In the genomic region with DNA sequence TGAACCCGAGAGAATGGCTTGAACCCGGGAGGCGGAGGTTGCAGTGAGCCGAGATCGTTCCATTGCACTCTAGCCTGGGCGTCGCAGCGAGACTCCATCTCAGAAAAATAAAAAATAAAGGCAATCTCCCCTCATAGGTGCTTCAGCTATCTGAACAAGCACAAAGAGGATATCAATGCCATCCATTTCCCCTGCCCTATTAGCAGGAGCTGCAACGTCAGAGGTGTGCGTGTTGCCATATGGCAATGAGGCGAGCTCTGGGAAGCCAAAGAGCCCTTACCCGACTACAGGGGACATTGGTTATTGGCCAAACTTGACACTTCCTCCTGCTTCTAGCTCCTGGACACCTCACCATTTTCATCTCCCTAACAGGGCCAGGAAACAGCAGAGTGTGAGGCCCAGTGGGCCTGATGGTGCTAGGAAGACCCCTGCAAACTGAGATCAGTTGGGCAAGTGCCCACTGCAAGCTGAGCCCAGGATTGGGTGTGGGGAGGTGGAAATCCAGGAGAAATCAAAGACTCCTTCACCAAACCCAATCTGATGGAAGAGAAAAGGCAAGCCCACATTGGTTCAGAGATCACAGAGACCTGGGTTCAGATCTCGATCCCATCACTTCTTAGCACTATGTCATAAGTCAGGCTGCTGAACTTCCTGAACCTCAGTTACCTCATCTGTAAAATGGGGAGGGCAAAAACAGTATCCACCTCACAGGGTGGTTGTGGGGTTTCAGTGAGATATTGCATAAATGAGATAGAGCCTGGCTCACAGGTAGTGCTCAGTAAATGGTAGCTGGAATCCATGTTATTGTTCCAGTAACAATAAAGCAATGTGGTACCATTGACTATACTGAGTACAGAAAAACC, we compare ENCODE assay signal across 14 cellular contexts. TPM values are rescaled to one million over a fixed set of nuclear protein-coding genes. Genes with fewer than 3 reads are reported as not detected.
A peak's percentile ranks its signal among the peaks of the same experiment; 100 is the strongest.
DNase-seq lines count a peak whose midpoint lies in the region; ATAC-seq and TF ChIP-seq lines count a peak whose summit lies in the region.
"Had no signal": no experiment of that assay in that cellular context is flagged by ENCODE, and none has a peak within 500 bp of the region (broad histone marks: within the 10 kb centered on the region; RNA-seq: fewer than 3 reads in every experiment).

No MANE protein-coding gene starts in this region.

- H3K36me3 ChIP-seq in HCT116 (ENCODE audit: control insufficient read depth in 1 of 2, insufficient read depth in 2 of 2, low read length in 2 of 2): no peaks in the 10 kb centered on the region
- no peaks in the 10 kb centered on the region for H3K36me3 ChIP-seq in KMS-11 (ENCODE audit: insufficient read depth)
- no peaks in the 10 kb centered on the region for H3K36me3 ChIP-seq in trophoblast cell (ENCODE audit: control insufficient read depth in 1 of 2, insufficient read depth in 2 of 2, low read length in 2 of 2)
- H3K36me3 ChIP-seq: BE2C, HAP-1 had no signal

- no peak for TF ChIP-seq RAD21 in HCT116 (IDR thresholded peaks at IDR 0.05; ENCODE audit: low read depth)

- H2AFZ ChIP-seq in HCT116 (ENCODE audit: low read depth, low read length, poor library complexity, severe bottlenecking): no peak overlapping the region
- H2AFZ ChIP-seq in KMS-11 (ENCODE audit: low read depth): peak overlapping the region; percentile 22; the same call in 1 of the 2 replicates
- no peak overlapping the region for H2AFZ ChIP-seq in trophoblast cell (ENCODE audit: insufficient read depth, low read length, poor library complexity)
- H2AFZ ChIP-seq: GM23248 had no signal

- H2AK5ac ChIP-seq in trophoblast cell (ENCODE audit: low read length): no peak overlapping the region

- RAD21 ChIA-PET in HCT116 (lab: Charles Lee; ENCODE audit: low non-redundant PET in 1 of 2, low total read pairs in 2 of 2, uncharacterized antibody in 2 of 2, unreplicated experiment in 2 of 2): interaction anchor here (0.9 to 1.2 kb wide), 3 partner anchors 23 kb away, joined by 3 to 7 read pairs (median 4); no protein-coding TSS in a partner anchor

- TF ChIP-seq POLR2A in HCT116 (IDR thresholded peaks at IDR 0.05; ENCODE audit: borderline replicate concordance, extremely low read depth, insufficient read depth, insufficient read length): no peak

- no peak overlapping the region for H3K4me3 ChIP-seq in HCT116 (replicated peaks in 1 of 2; ENCODE audit: low read depth in 1 of 2, low read length in 2 of 2)
- no peak overlapping the region for H3K4me3 ChIP-seq in KMS-11 (IDR thresholded peaks at IDR 0.05; ENCODE audit: insufficient read depth, low read depth, low read length)
- no peak overlapping the region for H3K4me3 ChIP-seq in trophoblast cell (ENCODE audit: low read depth, low read length)
- H3K4me3 ChIP-seq: GM12878, GM23248, HAP-1 had no signal

- H4K12ac ChIP-seq in trophoblast cell (ENCODE audit: low read depth, low read length): peak overlapping the region; percentile 30

- H4K20me1 ChIP-seq in HCT116 (ENCODE audit: insufficient read depth) (no peaks in the 10 kb centered on the region), KMS-11 (ENCODE audit: insufficient read depth) (no peaks in the 10 kb centered on the region)

- no peak overlapping the region for H3K4ac ChIP-seq in trophoblast cell (ENCODE audit: low read depth, low read length)

- ATAC-seq in HCT116: peak; percentile 63

- H2BK12ac ChIP-seq in trophoblast cell (ENCODE audit: low read length): no peak overlapping the region

- H3K18ac ChIP-seq in trophoblast cell (ENCODE audit: low read length): no peak overlapping the region

- H3K27me3 ChIP-seq in HCT116 (ENCODE audit: insufficient read depth, low read length) (no peaks in the 10 kb centered on the region), KMS-11 (ENCODE audit: insufficient read depth, low read depth) (no peaks in the 10 kb centered on the region), trophoblast cell (ENCODE audit: insufficient read depth, low read length) (no peaks in the 10 kb centered on the region)
- H3K27me3 ChIP-seq: BE2C had no signal

- H3K23ac ChIP-seq in trophoblast cell (ENCODE audit: low read length): no peak overlapping the region

- CTCF ChIA-PET in HCT116 (lab: Charles Lee): interaction anchor here (3.5 kb wide), 1 partner anchor 23 kb away, joined by 21 read pairs; no protein-coding TSS in a partner anchor

- H4K91ac ChIP-seq in trophoblast cell (ENCODE audit: low read depth, low read length): no peak overlapping the region

- H2BK5ac ChIP-seq in trophoblast cell (ENCODE audit: low read depth, low read length, poor library complexity): no peak overlapping the region

- no peak overlapping the region for H3K14ac ChIP-seq in trophoblast cell (ENCODE audit: low read length)

- TF ChIP-seq CTCF in HCT116 (IDR thresholded peaks at IDR 0.05 in 2 of 3, conservative IDR thresholded peaks at IDR 0.05 in 1 of 3; ENCODE audit: borderline replicate concordance in 1 of 3, insufficient read depth in 1 of 3, low read depth in 2 of 3, low read length in 2 of 3) (no peak), KMS-11 (conservative IDR thresholded peaks at IDR 0.05; ENCODE audit: low read depth, low read length) (no peak)

- POLR2A ChIA-PET in HCT116 (lab: Charles Lee): interaction anchor here (0.6 to 0.9 kb wide), 2 partner anchors 16 to 23 kb away, joined by 3 read pairs; no protein-coding TSS in a partner anchor

- H3K27ac ChIP-seq in HCT116 (ENCODE audit: low read depth, low read length) (no peak overlapping the region), KMS-11 (no peak overlapping the region), trophoblast cell (ENCODE audit: low read depth, low read length) (no peak overlapping the region)
- H3K27ac ChIP-seq: 22Rv1, GM23248, HL-60 had no signal

- intact Hi-C loops in HCT116 (cut with micrococcal nuclease): no loop called here

- no peaks in the 10 kb centered on the region for H3K79me1 ChIP-seq in trophoblast cell (ENCODE audit: low read length)

- DNase-seq in DMS 273 (lab: John Stamatoyannopoulos, UW; ENCODE audit: unreplicated experiment) (peak; percentile 32), DMS 273 treated with DMSO at 0.1 percent for 48 hours (lab: John Stamatoyannopoulos, UW) (no peak), HCT116 (ENCODE audit: low read depth, low spot score) (no peak), trophoblast cell (no peak), kidney tubule cell (ENCODE audit: low spot score) (no peak), SKM-1 treated with dmso at 0.1 percent for 144 hours (lab: John Stamatoyannopoulos, UW; ENCODE audit: unreplicated experiment) (no peak)
- DNase-seq in activated T-cell treated with anti-CD3 and anti-CD28 coated beads, Interleukin-2, amount 50 U/mL, for 1 hour: no peak

- H3K79me2 ChIP-seq in HCT116 (ENCODE audit: insufficient read depth, low read length) (no peaks in the 10 kb centered on the region), KMS-11 (ENCODE audit: insufficient read depth, low read depth) (no peaks in the 10 kb centered on the region), trophoblast cell (ENCODE audit: control insufficient read depth, insufficient read depth, low read length, poor library complexity) (no peaks in the 10 kb centered on the region)

- H3K9me3 ChIP-seq in HCT116 (ENCODE audit: control insufficient read depth in 1 of 2, insufficient read depth in 1 of 2, low read depth in 1 of 2, low read length in 2 of 2) (no peaks in the 10 kb centered on the region), trophoblast cell (ENCODE audit: insufficient read depth, low read depth, low read length) (no peaks in the 10 kb centered on the region)
- H3K9me3 ChIP-seq: BE2C, HAP-1 had no signal

- H4K8ac ChIP-seq in trophoblast cell (ENCODE audit: low read depth, low read length): no peak overlapping the region

- no peak overlapping the region for H3K9ac ChIP-seq in HCT116 (ENCODE audit: low read length)
- H3K9ac ChIP-seq in KMS-11: no peak overlapping the region
- no peak overlapping the region for H3K9ac ChIP-seq in trophoblast cell (ENCODE audit: low read length)
- H3K9ac ChIP-seq: GM23248 had no signal

- no peak overlapping the region for H2BK120ac ChIP-seq in trophoblast cell (ENCODE audit: insufficient read depth, low read length, poor library complexity)

- H3K4me2 ChIP-seq in HCT116 (ENCODE audit: low read length) (no peak overlapping the region), KMS-11 (no peak overlapping the region), trophoblast cell (ENCODE audit: low read length) (no peak overlapping the region)

- WGBS in trophoblast cell (ENCODE audit: extremely low coverage, insufficient coverage, insufficient read length): no CpG with 5 or more reads among the region's 13 CpGs

- H3K4me1 ChIP-seq in HCT116 (ENCODE audit: control insufficient read depth in 1 of 2, insufficient read depth in 2 of 2, low read length in 2 of 2) (no peaks in the 10 kb centered on the region), KMS-11 (ENCODE audit: low read depth, poor library complexity, severe bottlenecking) (no peaks in the 10 kb centered on the region), trophoblast cell (ENCODE audit: control insufficient read depth in 1 of 2, insufficient read depth in 2 of 2, low read length in 2 of 2) (no peaks in the 10 kb centered on the region)
- H3K4me1 ChIP-seq: BE2C had no signal

- H3K9me2 ChIP-seq in HCT116 (ENCODE audit: insufficient read depth): no peaks in the 10 kb centered on the region

- TSS peak; percentile 100 for BruUV-seq in HCT116 (replicated peaks; lab: Mats Ljungman, UMichigan)

TF ChIP-seq in HCT116, 20 proteins besides CTCF, POLR2A, EP300 and RAD21 (continues in another document):
- no peak for TF ChIP-seq SP1 (IDR thresholded peaks at IDR 0.05; ENCODE audit: low read depth)
- TF ChIP-seq EZH2 (IDR thresholded peaks at IDR 0.05): no peak
- no peak for TF ChIP-seq SRF (IDR thresholded peaks at IDR 0.05; ENCODE audit: low read depth)
- TF ChIP-seq ZNF274 (IDR thresholded peaks at IDR 0.05; ENCODE audit: low read depth, low read length): no peak
- TF ChIP-seq EGR1 (IDR thresholded peaks at IDR 0.05; ENCODE audit: low read depth): no peak
- TF ChIP-seq, protein P1, sequence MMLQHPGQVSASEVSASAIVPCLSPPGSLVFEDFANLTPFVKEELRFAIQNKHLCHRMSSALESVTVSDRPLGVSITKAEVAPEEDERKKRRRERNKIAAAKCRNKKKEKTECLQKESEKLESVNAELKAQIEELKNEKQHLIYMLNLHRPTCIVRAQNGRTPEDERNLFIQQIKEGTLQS (IDR thresholded peaks at IDR 0.05): no peak
- no peak for TF ChIP-seq MAX (IDR thresholded peaks at IDR 0.05)
- TF ChIP-seq SIN3A (IDR thresholded peaks at IDR 0.05; ENCODE audit: low read depth): no peak
- TF ChIP-seq TCF7L2 (IDR thresholded peaks at IDR 0.05; ENCODE audit: borderline replicate concordance, extremely low read depth, insufficient read depth, insufficient read length): no peak
- TF ChIP-seq ELF1 (IDR thresholded peaks at IDR 0.05; ENCODE audit: borderline replicate concordance, low read depth): no peak
- no peak for TF ChIP-seq FOSL1 (IDR thresholded peaks at IDR 0.05; ENCODE audit: low read depth)
- no peak for TF ChIP-seq POLR2AphosphoS5 (IDR thresholded peaks at IDR 0.05; ENCODE audit: low read depth, low read length)

RNA-seq across cellular contexts. Expression of gene SLC25A5, which starts 21.2 kb away (rescaled TPM):
- 641 TPM for total RNA-seq in HCT116 (2021; ENCODE audit: unreplicated experiment)
- 705 and 749 TPM in 2 replicates for polyA plus RNA-seq in HCT116 (2012)
- polyA plus RNA-seq in trophoblast cell (2013): 273 and 285 TPM in 2 replicates
